In the genomic region with DNA sequence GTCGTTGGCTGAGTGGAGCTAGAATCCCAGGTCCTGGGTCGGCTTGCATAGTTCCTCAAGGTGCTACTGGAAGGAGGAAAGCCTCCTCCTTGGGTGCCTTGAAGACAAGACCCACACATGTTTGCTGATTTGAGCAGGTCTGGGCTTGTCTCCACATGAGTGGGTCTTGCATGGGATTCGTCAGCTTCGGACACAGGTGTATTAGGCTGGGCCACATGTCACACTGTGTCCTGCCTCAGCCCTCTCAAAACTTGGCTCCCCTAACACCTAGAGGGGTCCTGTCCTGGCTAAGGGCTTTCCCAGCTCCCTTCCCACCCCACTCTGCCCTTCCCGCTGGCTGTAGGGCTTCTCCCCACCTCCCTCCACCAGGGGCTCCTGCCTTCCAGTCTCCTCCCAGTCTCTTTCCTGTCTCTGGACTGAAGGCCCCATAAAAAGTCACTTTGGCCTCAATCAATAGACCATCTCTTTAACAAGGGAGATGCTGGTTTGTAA, we compare ENCODE assay signal across 28 cellular contexts.
"Had no signal": no experiment of that assay in that cellular context is flagged by ENCODE, and none has a peak within 500 bp of the region (broad histone marks: within the 10 kb centered on the region; RNA-seq: fewer than 3 reads in every experiment).

No MANE protein-coding gene starts in this region.

- H3K4me1 Mint-ChIP-seq: central memory CD8-positive, alpha-beta T cell; natural killer cell; stimulated activated effector memory CD8-positive, alpha-beta T cell treated with anti-CD3 and anti-CD28 coated beads, Interleukin-12 subunit alpha, Interleukin-12 subunit beta, amount 100 ng/mL, for 72 hours had no signal

- H3K36me3 ChIP-seq: colonic mucosa, gastrocnemius medialis, heart left ventricle, left ventricle myocardium inferior, lower lobe of right lung, neutrophil, right lobe of liver, stomach, thyroid gland had no signal

- DNase-seq: colonic mucosa; effector memory CD4-positive, alpha-beta T cell; foreskin fibroblast; gastrocnemius medialis; heart left ventricle; islet precursor cell; kidney glomerular epithelial cell; left colon; left ventricle myocardium inferior; lower lobe of right lung; natural killer cell; right lobe of liver; small intestine; stimulated activated CD4-positive, alpha-beta T cell treated with anti-CD3 and anti-CD28 coated beads, Interleukin-12 subunit alpha, Interleukin-12 subunit beta, amount 100 ng/mL, for 4 hours; stimulated activated CD4-positive, alpha-beta T cell treated with anti-CD3 and anti-CD28 coated beads, Interleukin-1b, Interleukin-23, amount 100 ng/mL, for 48 hours; stimulated activated CD4-positive, alpha-beta T cell treated with anti-CD3 and anti-CD28 coated beads, Interleukin-4, amount 100 ng/mL, for 1 hour; stimulated activated naive CD4-positive, alpha-beta T cell treated with Interleukin-2 at 50 U/mL for 16 hours; stomach; thyroid gland; trophoblast cell had no signal

- H3K9me3 Mint-ChIP-seq: central memory CD8-positive, alpha-beta T cell; dendritic cell treated with granulocyte-macrophage colony-stimulating factor and Interleukin-4, amounts not matched to agents 40 ng/mL and 50 ng/mL, for 4 days; natural killer cell; stimulated activated effector memory CD8-positive, alpha-beta T cell treated with anti-CD3 and anti-CD28 coated beads, Interleukin-12 subunit alpha, Interleukin-12 subunit beta, amount 100 ng/mL, for 72 hours had no signal

- H3K4me3 Mint-ChIP-seq: central memory CD8-positive, alpha-beta T cell; dendritic cell treated with granulocyte-macrophage colony-stimulating factor and Interleukin-4, amounts not matched to agents 40 ng/mL and 50 ng/mL, for 4 days; natural killer cell; stimulated activated effector memory CD8-positive, alpha-beta T cell treated with anti-CD3 and anti-CD28 coated beads, Interleukin-12 subunit alpha, Interleukin-12 subunit beta, amount 100 ng/mL, for 72 hours had no signal

- ATAC-seq: gastrocnemius medialis; heart left ventricle; left colon; lower lobe of right lung; natural killer cell; right lobe of liver; stimulated activated effector memory CD8-positive, alpha-beta T cell treated with anti-CD3 and anti-CD28 coated beads, Interleukin-12 subunit alpha, Interleukin-12 subunit beta, amount 100 ng/mL, for 72 hours had no signal

- H3K27me3 ChIP-seq: colonic mucosa, gastrocnemius medialis, hepatocyte, right lobe of liver, thyroid gland had no signal

- H3K79me2 ChIP-seq: hepatocyte, parathyroid adenoma had no signal

- H3K4me2 ChIP-seq: hepatocyte had no signal

- H3K27ac Mint-ChIP-seq: dendritic cell treated with granulocyte-macrophage colony-stimulating factor and Interleukin-4, amounts not matched to agents 40 ng/mL and 50 ng/mL, for 4 days; natural killer cell; progenitor cell of endocrine pancreas; stimulated activated effector memory CD8-positive, alpha-beta T cell treated with anti-CD3 and anti-CD28 coated beads, Interleukin-12 subunit alpha, Interleukin-12 subunit beta, amount 100 ng/mL, for 72 hours had no signal

- H3K4me1 ChIP-seq: colonic mucosa, heart left ventricle, left ventricle myocardium inferior, lower lobe of right lung, parathyroid adenoma, right lobe of liver, stomach, thyroid gland had no signal

- H3K4me3 ChIP-seq: colonic mucosa, gastrocnemius medialis, heart left ventricle, hepatocyte, left ventricle myocardium inferior, lower lobe of right lung, right lobe of liver, stomach, thyroid gland had no signal

- H3K9ac ChIP-seq: parathyroid adenoma had no signal

- H3K27ac ChIP-seq: colonic mucosa, gastrocnemius medialis, heart left ventricle, hepatocyte, left ventricle myocardium inferior, lower lobe of right lung, neutrophil, parathyroid adenoma, right lobe of liver, stomach, thyroid gland had no signal

- H2AFZ ChIP-seq: hepatocyte, parathyroid adenoma had no signal

- FAIRE-seq: endometrium, small intestine had no signal

- H3K36me3 Mint-ChIP-seq: natural killer cell; stimulated activated effector memory CD8-positive, alpha-beta T cell treated with anti-CD3 and anti-CD28 coated beads, Interleukin-12 subunit alpha, Interleukin-12 subunit beta, amount 100 ng/mL, for 72 hours had no signal

- H3K9me3 ChIP-seq: colonic mucosa, gastrocnemius medialis, heart left ventricle, left ventricle myocardium inferior, lower lobe of right lung, neutrophil, right lobe of liver, stomach, thyroid gland had no signal
